In genomic region chr1:210568631-210569030, GRCh38 we compare ENCODE assay signal across 24 cellular contexts.
DNase-seq lines count a peak whose midpoint lies in the region; ATAC-seq, FAIRE-seq and TF ChIP-seq lines count a peak whose summit lies in the region.
"Had no signal": no experiment of that assay in that cellular context is flagged by ENCODE, and none has a peak within 500 bp of the region (broad histone marks: within the 10 kb centered on the region; RNA-seq: fewer than 3 reads in every experiment).

No MANE protein-coding gene starts in this region.

- intact Hi-C loops in IMR-90 (cut with micrococcal nuclease) = no loop called here

- H2AK9ac ChIP-seq in IMR-90 (replicated peaks; ENCODE audit: low read depth, low read length, poor library complexity) = no peak overlapping the region

- H3K36me3 ChIP-seq in IMR-90 (ENCODE audit: control insufficient read depth, insufficient read depth, low read length) = no peaks in the 10 kb centered on the region
- H3K36me3 ChIP-seq: BLaER1 treated with 17β-estradiol and CSF1 and Interleukin-3, amounts not matched to agents 10 nM and 100 nM; SJCRH30 had no signal

- no peak overlapping the region for H4K5ac ChIP-seq in IMR-90 (ENCODE audit: low read depth, low read length)

- peak overlapping the region; percentile 32; the same call in 1 of the 3 replicates for H3K4me2 ChIP-seq in A549
- H3K4me2 ChIP-seq in IMR-90 (ENCODE audit: low read depth, low read length) = no peak overlapping the region

- H2BK20ac ChIP-seq in IMR-90 (ENCODE audit: low read depth, low read length) = no peak overlapping the region

- H3K14ac ChIP-seq in IMR-90 (replicated peaks; ENCODE audit: low read depth, low read length) = no peak overlapping the region

- TF ChIP-seq EP300 in A549 (IDR thresholded peaks at IDR 0.05) = no peak

- H4K8ac ChIP-seq in IMR-90 (ENCODE audit: low read depth in 2 of 2, low read length in 2 of 2) = no peak overlapping the region

- H2BK15ac ChIP-seq in IMR-90 (ENCODE audit: low read depth, low read length) = no peak overlapping the region

- H3K23ac ChIP-seq in IMR-90 (ENCODE audit: low read depth, low read length) = no peak overlapping the region

- H3K4ac ChIP-seq in IMR-90 (ENCODE audit: low read depth, low read length) = no peak overlapping the region

- H3K9me3 ChIP-seq in A549 (no peaks in the 10 kb centered on the region), IMR-90 (ENCODE audit: control insufficient read depth, insufficient read depth, low read length) (no peaks in the 10 kb centered on the region)
- H3K9me3 ChIP-seq: BLaER1 treated with 17β-estradiol and CSF1 and Interleukin-3, amounts not matched to agents 10 nM and 100 nM; Caco-2; SJCRH30 had no signal

- H3K9me1 ChIP-seq in IMR-90 (ENCODE audit: insufficient read depth, low read length) = no peaks in the 10 kb centered on the region

- TF ChIP-seq CTCF in A549 (IDR thresholded peaks at IDR 0.05) = no peak
- TF ChIP-seq CTCF in IMR-90 (conservative IDR thresholded peaks at IDR 0.05; ENCODE audit: low read depth, low read length) = no peak

- FAIRE-seq in A549 (lab: Jason Lieb, UNC) = no peak
- FAIRE-seq: GM12891 had no signal

- H3K4me3 ChIP-seq in A549 (no peak overlapping the region), IMR-90 (ENCODE audit: insufficient read depth, low read depth, low read length) (no peak overlapping the region)
- H3K4me3 ChIP-seq: BLaER1 treated with 17β-estradiol and CSF1 and Interleukin-3, amounts not matched to agents 10 nM and 100 nM; GM23248; SJCRH30 had no signal

- dilution Hi-C loops in IMR-90 (cut with HindIII; ENCODE audit: low sequenced_read_pairs, unreplicated experiment) = no loop called here

- in situ Hi-C loops in IMR-90 (cut with MboI; ENCODE audit: low sequenced_read_pairs) = no loop called here

- H3K56ac ChIP-seq in IMR-90 (ENCODE audit: extremely low read depth, insufficient read depth, low read length) = no peak overlapping the region

- H2BK120ac ChIP-seq in IMR-90 (ENCODE audit: low read depth, low read length) = no peak overlapping the region

- no peaks in the 10 kb centered on the region for H4K20me1 ChIP-seq in IMR-90 (ENCODE audit: insufficient read depth, low read length)
- H4K20me1 ChIP-seq: BLaER1 treated with 17β-estradiol and CSF1 and Interleukin-3, amounts not matched to agents 10 nM and 100 nM had no signal

- H3K79me1 ChIP-seq in IMR-90 (ENCODE audit: low read depth in 1 of 2, low read length in 2 of 2) = no peaks in the 10 kb centered on the region

- H2BK5ac ChIP-seq in IMR-90 (ENCODE audit: low read depth, low read length, poor library complexity, severe bottlenecking) = no peak overlapping the region

- CTCF ChIA-PET in A549 (lab: Yijun Ruan, JAX) = interaction anchor here (1.3 to 4.7 kb wide), 2 partner anchors 14 to 566 kb away, joined by 4 to 34 read pairs; partner anchors contain the start of gene KCNH1
- CTCF ChIA-PET in IMR-90 (lab: Yijun Ruan, JAX) = interaction anchor here (1.2 kb wide), 1 partner anchor 195 kb away, joined by 3 read pairs; no protein-coding TSS in a partner anchor

- H2AK5ac ChIP-seq in IMR-90 (ENCODE audit: low read depth, low read length) = no peak overlapping the region

- peak overlapping the region; percentile 24 to 26; a peak in 2 of 6 replicates for H3K27ac ChIP-seq in A549
- H3K27ac ChIP-seq in IMR-90 (ENCODE audit: insufficient read depth, low read length) = no peak overlapping the region
- H3K27ac ChIP-seq: BLaER1 treated with 17β-estradiol and CSF1 and Interleukin-3, amounts not matched to agents 10 nM and 100 nM; GM23248; SJCRH30 had no signal

- no peaks in the 10 kb centered on the region; the same call in 1 of the 2 replicates for H3K27me3 ChIP-seq in IMR-90 (ENCODE audit: control insufficient read depth, insufficient read depth, low read length)
- H3K27me3 ChIP-seq: BLaER1 treated with 17β-estradiol and CSF1 and Interleukin-3, amounts not matched to agents 10 nM and 100 nM; SJCRH30 had no signal

- no peak overlapping the region for H3K18ac ChIP-seq in IMR-90 (ENCODE audit: low read depth, low read length)

- TF ChIP-seq POLR2A in A549 (IDR thresholded peaks at IDR 0.05; ENCODE audit: low read length) = no peak
- no peak for TF ChIP-seq POLR2A in IMR-90 (IDR thresholded peaks at IDR 0.05; ENCODE audit: low read depth, low read length)

- no peak for TF ChIP-seq RAD21 in A549 (conservative IDR thresholded peaks at IDR 0.05 in 1 of 2, IDR thresholded peaks at IDR 0.05 in 1 of 2)
- no peak for TF ChIP-seq RAD21 in IMR-90 (IDR thresholded peaks at IDR 0.05; ENCODE audit: low read length)

- POLR2A ChIA-PET in A549 (lab: Yijun Ruan, JAX) (no interaction called here), IMR-90 (lab: Charles Lee; ENCODE audit: unreplicated experiment) (no interaction called here)

- no peak overlapping the region for H3K9ac ChIP-seq in IMR-90 (ENCODE audit: low read depth, low read length)
- H3K9ac ChIP-seq: BLaER1 treated with 17β-estradiol and CSF1 and Interleukin-3, amounts not matched to agents 10 nM and 100 nM; GM23248 had no signal

- H3K4me1 ChIP-seq in A549 (peaks cover 6% of the 10 kb centered on the region), IMR-90 (ENCODE audit: control insufficient read depth, insufficient read depth, low read length) (no peaks in the 10 kb centered on the region)
- H3K4me1 ChIP-seq: Caco-2, SJCRH30 had no signal

- H4K91ac ChIP-seq in IMR-90 (ENCODE audit: insufficient read depth, low read depth, low read length) = no peak overlapping the region

- no peak overlapping the region for H2AFZ ChIP-seq in IMR-90 (replicated peaks; ENCODE audit: low read length, poor library complexity)
- H2AFZ ChIP-seq: GM23248 had no signal

- ATAC-seq in A549 (no peak), IMR-90 (ENCODE audit: low read depth) (no peak), left lobe of liver (no peak)
- ATAC-seq: Panc1 had no signal

- DNase-seq in A549 (ENCODE audit: low read depth in 1 of 2, low spot score in 1 of 2) (peak in 1 of 2 experiments; percentile 29), DMS153 (lab: John Stamatoyannopoulos, UW) (peak; percentile 81), IMR-90 (no peak), kidney tubule cell (ENCODE audit: low spot score) (peak; percentile 22), left lobe of liver (ENCODE audit: low spot score) (no peak), pons (ENCODE audit: low spot score) (no peak)
- no peak for DNase-seq in stimulated activated CD8-positive, alpha-beta memory T cell treated with anti-CD3 and anti-CD28 coated beads, Interleukin-4, amount 100 ng/mL, for 48 hours
- DNase-seq: Caco-2; CD4-positive, alpha-beta memory T cell; GM23248; H9; HFFc6; KBM-7; NCI-H1092; NCI-H1436; NCI-H1930; NCI-H345; NCI-H69; NK-92 treated with Interleukin-12 subunit alpha and Interleukin-12 subunit beta, amount 100 ng/mL, for 24 hours; SJCRH30; T-helper 1 cell had no signal

- BruUV-seq in IMR-90 (replicated peaks; lab: Mats Ljungman, UMichigan) = no TSS peak

TF ChIP-seq in A549, 52 proteins besides CTCF, POLR2A, EP300 and RAD21:
- TF ChIP-seq MAFK (IDR thresholded peaks at IDR 0.05; ENCODE audit: partially characterized antibody) (peak; percentile 29), HOXB5 (CRISPR knock-in tag; IDR thresholded peaks at IDR 0.05) (no peak)

TF ChIP-seq in IMR-90, 13 proteins besides CTCF, POLR2A, EP300 and RAD21:
- no peak for TF ChIP-seq CEBPB (IDR thresholded peaks at IDR 0.05; ENCODE audit: low read depth, low read length)
- no peak for TF ChIP-seq CHD1 (IDR thresholded peaks at IDR 0.05; ENCODE audit: low read depth, low read length)
- TF ChIP-seq BHLHE40 (IDR thresholded peaks at IDR 0.05; ENCODE audit: low read depth, low read length) = no peak
- TF ChIP-seq, protein P1, sequence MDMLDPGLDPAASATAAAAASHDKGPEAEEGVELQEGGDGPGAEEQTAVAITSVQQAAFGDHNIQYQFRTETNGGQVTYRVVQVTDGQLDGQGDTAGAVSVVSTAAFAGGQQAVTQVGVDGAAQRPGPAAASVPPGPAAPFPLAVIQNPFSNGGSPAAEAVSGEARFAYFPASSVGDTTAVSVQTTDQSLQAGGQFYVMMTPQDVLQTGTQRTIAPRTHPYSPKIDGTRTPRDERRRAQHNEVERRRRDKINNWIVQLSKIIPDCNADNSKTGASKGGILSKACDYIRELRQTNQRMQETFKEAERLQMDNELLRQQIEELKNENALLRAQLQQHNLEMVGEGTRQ (IDR thresholded peaks at IDR 0.05; ENCODE audit: low read depth, low read length) = no peak
- TF ChIP-seq RFX5 (IDR thresholded peaks at IDR 0.05; ENCODE audit: low read depth, low read length) = no peak
- TF ChIP-seq NFE2L2 (IDR thresholded peaks at IDR 0.05; ENCODE audit: low read depth, low read length) = peak; percentile 3; the same call in 1 of the 2 replicates
- no peak for TF ChIP-seq MAFK (IDR thresholded peaks at IDR 0.05; ENCODE audit: low read depth, low read length)
- TF ChIP-seq ELK1 (IDR thresholded peaks at IDR 0.05; ENCODE audit: borderline replicate concordance, low read depth, low read length) = no peak
- no peak for TF ChIP-seq MAZ (IDR thresholded peaks at IDR 0.05; ENCODE audit: borderline replicate concordance, low read depth, low read length)

Comparison
In these comparisons a context has a peak if more than half of its experiments do, and no peak if none do; other contexts are left out.
1. DNase-seq: peak in DMS153 (single experiment) and kidney tubule cell (single experiment); none in IMR-90 (single experiment), left lobe of liver (single experiment), pons (single experiment) and stimulated activated CD8-positive, alpha-beta memory T cell treated with anti-CD3 and anti-CD28 coated beads, Interleukin-4, amount 100 ng/mL, for 48 hours (single experiment).